21 cellular contexts compared by ENCODE assay signal in genomic region chr2:212193066-212193465, GRCh38.
DNase-seq lines count a peak whose midpoint lies in the region; FAIRE-seq and TF ChIP-seq lines count a peak whose summit lies in the region.
"Had no signal": no experiment of that assay in that cellular context is flagged by ENCODE, and none has a peak within 500 bp of the region (broad histone marks: within the 10 kb centered on the region; RNA-seq: fewer than 3 reads in every experiment).

No MANE protein-coding gene starts in this region.

- no peaks in the 10 kb centered on the region for H3K36me3 Mint-ChIP-seq in progenitor cell of endocrine pancreas (ENCODE audit: insufficient read depth)
- H3K36me3 Mint-ChIP-seq in endothelial cell (ENCODE audit: low read depth, unreplicated experiment), result no peaks in the 10 kb centered on the region

- FAIRE-seq in RCC 7860 (lab: Jason Lieb, UNC), result no peak
- FAIRE-seq: A549, GM18507 had no signal

- H3K4me3 Mint-ChIP-seq in progenitor cell of endocrine pancreas (ENCODE audit: low read depth) (no peak overlapping the region), endothelial cell (ENCODE audit: unreplicated experiment) (no peak overlapping the region)
- H3K4me3 Mint-ChIP-seq: T-helper 1 cell treated with Interleukin-12 subunit alpha and Interleukin-12 subunit beta and Interleukin-4 antibody, amounts not matched to agents 30 μg/mL and 1 μg/mL, for 36 hours had no signal

- H3K9me3 Mint-ChIP-seq in progenitor cell of endocrine pancreas (ENCODE audit: low read depth) (no peaks in the 10 kb centered on the region), endothelial cell (ENCODE audit: unreplicated experiment) (no peaks in the 10 kb centered on the region)
- H3K9me3 Mint-ChIP-seq: T-helper 1 cell treated with Interleukin-12 subunit alpha and Interleukin-12 subunit beta and Interleukin-4 antibody, amounts not matched to agents 30 μg/mL and 1 μg/mL, for 36 hours had no signal

- H3K4me1 Mint-ChIP-seq in progenitor cell of endocrine pancreas (ENCODE audit: low read depth) (peaks cover 20% of the 10 kb centered on the region), endothelial cell (ENCODE audit: unreplicated experiment) (no peaks in the 10 kb centered on the region)

- peak; percentile 2 to 48 for DNase-seq in NCI-H524 (lab: John Stamatoyannopoulos, UW)
- DNase-seq in NCI-H524 treated with DMSO at 0.1 percent for 48 hours (lab: John Stamatoyannopoulos, UW), result no peak
- peak; percentile 24 for DNase-seq in NCI-H146 treated with DMSO at 0.1 percent for 48 hours (lab: John Stamatoyannopoulos, UW; ENCODE audit: unreplicated experiment)
- DNase-seq in NCI-H446 treated with DMSO at 0.1 percent for 48 hours (lab: John Stamatoyannopoulos, UW), result peak; percentile 70
- DNase-seq in progenitor cell of endocrine pancreas (ENCODE audit: low spot score, unreplicated experiment), result no peak
- DNase-seq in RCC 7860 (ENCODE audit: low spot score), result no peak
- DNase-seq in putamen (ENCODE audit: low spot score), result no peak
- DNase-seq in endothelial cell (ENCODE audit: low spot score), result no peak
- DNase-seq: BE2C, Caco-2, GDM1, Karpas-422, MV-4-11, NCI-H1436 treated with DMSO at 0.1 percent for 48 hours, NCI-H2029 treated with DMSO at 0.1 percent for 48 hours, NCI-H82, OCI-M1, T1000 had no signal

- TF ChIP-seq CTCF in progenitor cell of endocrine pancreas (IDR thresholded peaks at IDR 0.05; ENCODE audit: unreplicated experiment) (no peak), endothelial cell (IDR thresholded peaks at IDR 0.05; ENCODE audit: unreplicated experiment) (no peak)

- H3K27ac Mint-ChIP-seq in progenitor cell of endocrine pancreas (peak overlapping the region; percentile 3), endothelial cell (ENCODE audit: unreplicated experiment) (no peak overlapping the region)
- H3K27ac Mint-ChIP-seq: T-helper 1 cell treated with Interleukin-12 subunit alpha and Interleukin-12 subunit beta and Interleukin-4 antibody, amounts not matched to agents 30 μg/mL and 1 μg/mL, for 36 hours had no signal

- no peaks in the 10 kb centered on the region for H3K27me3 Mint-ChIP-seq in progenitor cell of endocrine pancreas
- H3K27me3 Mint-ChIP-seq in endothelial cell (ENCODE audit: unreplicated experiment), result no peaks in the 10 kb centered on the region

Comparison
In these comparisons a context has a peak if more than half of its experiments do, and no peak if none do; other contexts are left out.
1. DNase-seq: peak in NCI-H524 (2 of 2), NCI-H146 treated with DMSO at 0.1 percent for 48 hours (single experiment) and NCI-H446 treated with DMSO at 0.1 percent for 48 hours (single experiment); none in NCI-H524 treated with DMSO at 0.1 percent for 48 hours (single experiment), progenitor cell of endocrine pancreas (single experiment), RCC 7860 (single experiment), putamen (single experiment) and endothelial cell (single experiment).